ENCODE assay signal across 16 cellular contexts in the genomic region with DNA sequence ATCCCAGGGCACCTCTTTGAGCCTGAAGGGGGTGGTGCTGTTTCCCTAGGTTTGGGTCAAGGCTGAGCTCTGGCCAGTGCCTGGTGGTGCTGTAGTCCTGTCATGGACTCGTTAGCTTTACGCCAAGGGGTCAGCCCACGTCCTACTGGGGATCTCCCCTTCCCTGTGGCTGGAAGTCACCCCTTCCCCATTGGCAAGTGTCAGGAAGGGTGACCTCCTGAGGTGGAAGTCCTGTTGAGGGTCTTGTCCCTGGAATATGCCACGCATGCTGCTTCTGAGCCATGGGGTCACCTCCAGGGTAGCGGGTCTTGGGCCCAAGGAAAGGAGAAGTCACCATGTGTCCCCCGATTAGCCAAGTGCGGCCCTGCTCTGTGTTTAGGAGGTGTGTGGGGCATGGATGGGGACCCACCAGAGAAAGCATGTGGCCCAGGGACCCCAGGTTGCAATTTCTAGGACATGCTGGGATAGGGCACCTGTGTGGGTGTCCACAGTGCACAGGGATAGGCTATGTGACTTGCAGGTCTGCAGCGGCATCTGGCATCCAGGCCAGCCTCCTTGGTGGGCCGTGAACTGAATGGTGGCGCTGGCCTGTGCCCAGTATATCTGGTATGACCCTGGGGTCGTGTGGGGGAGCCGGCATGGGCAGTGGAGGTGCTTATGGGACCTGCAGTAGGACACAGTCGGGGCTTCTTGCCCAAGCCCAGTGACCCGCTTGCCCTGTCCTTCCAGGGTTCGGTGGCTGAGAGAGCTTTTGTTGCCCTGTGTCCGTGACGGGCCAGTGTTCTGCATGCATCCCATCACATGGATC.
DNase-seq lines count a peak whose midpoint lies in the region; ATAC-seq and TF ChIP-seq lines count a peak whose summit lies in the region.
"Had no signal": no experiment of that assay in that cellular context is flagged by ENCODE, and none has a peak within 500 bp of the region (broad histone marks: within the 10 kb centered on the region; RNA-seq: fewer than 3 reads in every experiment).

No MANE protein-coding gene starts in this region.

- no peak overlapping the region for H3K9ac ChIP-seq in PC-3 (ENCODE audit: low read length)
- H3K9ac ChIP-seq: BLaER1, GM23248 had no signal

- no peaks in the 10 kb centered on the region for H3K27me3 Mint-ChIP-seq in T-helper 17 cell
- H3K27me3 Mint-ChIP-seq in chondrocyte (ENCODE audit: low read depth): no peaks in the 10 kb centered on the region

- no peaks in the 10 kb centered on the region for H3K79me2 ChIP-seq in PC-3 (ENCODE audit: low read length)

- POLR2A ChIA-PET in PC-3 (lab: Charles Lee; ENCODE audit: unreplicated experiment): no interaction called here

- H3K9me2 ChIP-seq in PC-3 (replicated peaks; ENCODE audit: low read length): no peaks in the 10 kb centered on the region

- DNase-seq in T-helper 17 cell: peak in 2 of 3 donors; percentile 5
- peak; percentile 77 for DNase-seq in chondrocyte (ENCODE audit: low spot score)
- peak; percentile 20 to 58 for DNase-seq in left lung
- peak; percentile 13 for DNase-seq in stomach
- no peak for DNase-seq in PC-3
- DNase-seq in SIG-M5 (lab: John Stamatoyannopoulos, UW): no peak
- DNase-seq: activated CD4-positive, alpha-beta T cell treated with anti-CD3 and anti-CD28 coated beads for 48 hours; GM23248; stimulated activated naive CD4-positive, alpha-beta T cell had no signal

- no peak overlapping the region for H3K4me3 Mint-ChIP-seq in T-helper 17 cell
- no peak overlapping the region for H3K4me3 Mint-ChIP-seq in chondrocyte (ENCODE audit: unreplicated experiment)
- H3K4me3 Mint-ChIP-seq: neural crest cell had no signal

- H3K27ac Mint-ChIP-seq in T-helper 17 cell (no peak overlapping the region), chondrocyte (ENCODE audit: unreplicated experiment) (no peak overlapping the region)
- H3K27ac Mint-ChIP-seq: activated T-helper 2 cell treated with anti-CD3 and anti-CD28 coated beads, Interferon-gamma antibody, Interleukin-2, Interleukin-4, amounts not matched to agents 10 μg/mL and 5 μg/mL and 100 μg/mL, durations not matched to agents 14 hours and 24 hours and 36 hours had no signal

- H3K9me3 ChIP-seq in T-helper 17 cell (ENCODE audit: control insufficient read depth, low read length, poor library complexity, severe bottlenecking): no peaks in the 10 kb centered on the region
- H3K9me3 ChIP-seq in left lung: peaks cover 0 to 100% of the 10 kb centered on the region in 2 donors
- H3K9me3 ChIP-seq in stomach: peaks cover under 1 to 100% (median 96%) of the 10 kb centered on the region in 4 donors
- H3K9me3 ChIP-seq in PC-3 (ENCODE audit: low read length): no peaks in the 10 kb centered on the region

- intact Hi-C loops in left lung (cut with DNase I): loop anchor here in 1 of 2 donors (10.0 kb wide), 1 partner anchor 63 kb away; no protein-coding TSS in a partner anchor
- intact Hi-C loops in stomach (cut with DNase I; ENCODE audit: low total_unique reads): no loop called here
- intact Hi-C loops in PC-3 (cut with micrococcal nuclease): no loop called here

- H3K27me3 ChIP-seq in left lung (no peaks in the 10 kb centered on the region), stomach (no peaks in the 10 kb centered on the region), PC-3 (ENCODE audit: low read length) (no peaks in the 10 kb centered on the region)
- H3K27me3 ChIP-seq: BLaER1 had no signal

- H3K36me3 ChIP-seq in left lung: no peaks in the 10 kb centered on the region
- H3K36me3 ChIP-seq in stomach: no peaks in the 10 kb centered on the region
- H3K36me3 ChIP-seq in PC-3 (ENCODE audit: low read depth, low read length): no peaks in the 10 kb centered on the region
- H3K36me3 ChIP-seq: BLaER1 had no signal

- no peaks in the 10 kb centered on the region for H3F3A ChIP-seq in PC-3 (ENCODE audit: low read length, unreplicated experiment)

- H3K27ac ChIP-seq in left lung: no peak overlapping the region
- H3K27ac ChIP-seq in stomach: no peak overlapping the region
- H3K27ac ChIP-seq in PC-3 (ENCODE audit: low read length): no peak overlapping the region
- H3K27ac ChIP-seq: BLaER1, GM23248 had no signal

- no peaks in the 10 kb centered on the region for H3K36me3 Mint-ChIP-seq in T-helper 17 cell (ENCODE audit: low read depth)
- H3K36me3 Mint-ChIP-seq in chondrocyte (ENCODE audit: low read depth): no peaks in the 10 kb centered on the region

- TF ChIP-seq CTCF in chondrocyte (IDR thresholded peaks at IDR 0.05): no peak
- no peak for TF ChIP-seq CTCF in left lung (IDR thresholded peaks at IDR 0.05)
- TF ChIP-seq CTCF in stomach (IDR thresholded peaks at IDR 0.05): no peak
- no peak for TF ChIP-seq CTCF in PC-3 (conservative IDR thresholded peaks at IDR 0.05; ENCODE audit: low read depth, low read length)

- H3K4me3 ChIP-seq in left lung (no peak overlapping the region), stomach (no peak overlapping the region), PC-3 (ENCODE audit: low read length) (no peak overlapping the region)
- H3K4me3 ChIP-seq: BLaER1, GM23248, lung, smooth muscle cell had no signal

- H3K4me1 Mint-ChIP-seq in T-helper 17 cell (no peaks in the 10 kb centered on the region), chondrocyte (ENCODE audit: low read depth) (no peaks in the 10 kb centered on the region)
- H3K4me1 Mint-ChIP-seq: neural crest cell had no signal

- H3K4me2 ChIP-seq in PC-3 (ENCODE audit: low read length): no peak overlapping the region
- H3K4me2 ChIP-seq: BLaER1, smooth muscle cell had no signal

- CTCF ChIA-PET in PC-3 (lab: Charles Lee): no interaction called here

- no peak overlapping the region for H2AFZ ChIP-seq in PC-3 (ENCODE audit: low read length)
- H2AFZ ChIP-seq: GM23248 had no signal

- 83 to 89% (median 84%) methylated on average over 2 to 17 of the region's 17 CpGs for WGBS in stomach, 5 donors

- ATAC-seq in T-helper 17 cell (no peak), left lung (no peak), GM21723 (IDR thresholded peaks at IDR 0.05; ENCODE audit: unreplicated experiment) (no peak), HG02970 (IDR thresholded peaks at IDR 0.05; ENCODE audit: low FRiP score, unreplicated experiment) (no peak), PC-3 (no peak)

- peaks cover 32% of the 10 kb centered on the region for H3K9me3 Mint-ChIP-seq in chondrocyte (ENCODE audit: low read depth)
- H3K9me3 Mint-ChIP-seq: neural crest cell had no signal

- BruUV-seq in PC-3 (replicated peaks; lab: Mats Ljungman, UMichigan): no TSS peak

- TF ChIP-seq POLR2A in stomach (IDR thresholded peaks at IDR 0.05): no peak

- no peaks in the 10 kb centered on the region for H4K20me1 ChIP-seq in PC-3 (ENCODE audit: low read length)
- H4K20me1 ChIP-seq: BLaER1 had no signal

- TF ChIP-seq EP300 in stomach (IDR thresholded peaks at IDR 0.05): no peak

- no peaks in the 10 kb centered on the region for H3K4me1 ChIP-seq in left lung
- H3K4me1 ChIP-seq in stomach: no peaks in the 10 kb centered on the region
- H3K4me1 ChIP-seq in PC-3 (ENCODE audit: insufficient read depth, low read length): no peaks in the 10 kb centered on the region
- H3K4me1 ChIP-seq: BLaER1 had no signal

Comparison
In these comparisons a context has a peak if more than half of its experiments do, and no peak if none do; other contexts are left out.
1. DNase-seq: peak in T-helper 17 cell (2 of 3), chondrocyte (single experiment), left lung (2 of 2) and stomach (single experiment); none in PC-3 (single experiment) and SIG-M5 (single experiment).